ENCODE assay signal across 8 cellular contexts in the genomic region with DNA sequence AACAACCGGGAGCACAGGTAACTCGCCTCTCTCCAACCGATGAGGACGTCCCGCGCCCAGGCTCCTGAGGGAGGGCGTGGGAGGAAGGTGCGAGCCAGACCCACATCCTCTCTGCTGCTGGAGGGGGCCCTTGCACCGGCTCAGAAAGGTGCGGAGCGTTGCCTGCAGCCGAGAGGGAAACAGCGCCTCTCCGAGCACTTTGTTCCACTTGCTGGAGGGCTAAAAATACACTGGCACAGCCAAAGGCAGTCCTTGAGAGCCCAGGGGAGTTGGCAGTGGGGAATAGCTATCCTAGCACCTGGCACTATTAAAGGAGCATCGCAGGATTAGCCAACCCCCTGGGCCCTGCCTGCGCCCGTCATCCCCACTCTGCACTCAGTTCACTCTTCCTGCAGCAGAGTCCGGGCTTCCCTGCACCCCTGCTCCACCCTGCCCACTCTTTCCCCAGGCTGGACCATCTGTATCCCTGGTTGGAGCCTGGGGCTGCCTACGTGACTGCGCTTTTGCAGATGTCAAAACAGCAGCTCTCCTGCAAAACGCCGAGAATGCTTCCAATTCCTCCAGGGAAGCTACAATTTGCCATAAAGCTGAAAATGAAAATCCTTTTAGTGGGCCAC.
DNase-seq lines count a peak whose midpoint lies in the region; ATAC-seq and TF ChIP-seq lines count a peak whose summit lies in the region.

No MANE protein-coding gene starts in this region.

- 0 out of 2 replicates have a peak, but pooled peaks cover 4% of the 10 kb centered on the region for H4K20me1 ChIP-seq in Karpas-422 (ENCODE audit: insufficient read depth, low read depth, low read length)

- no peak for TF ChIP-seq CTCF in gastrocnemius medialis (IDR thresholded peaks at IDR 0.05 in 4 of 5, conservative IDR thresholded peaks at IDR 0.05 in 1 of 5)

- H3K36me3 ChIP-seq in gastrocnemius medialis (no peaks in the 10 kb centered on the region), Karpas-422 (ENCODE audit: insufficient read depth, low read length) (no peaks in the 10 kb centered on the region)

- intact Hi-C loops in gastrocnemius medialis (cut with DNase I; ENCODE audit: low total_unique reads) = loop anchor here (5.0 kb wide), 1 partner anchor 38 kb away; no protein-coding TSS in a partner anchor

- H3K36me3 Mint-ChIP-seq in activated CD8-positive, alpha-beta memory T cell treated with anti-CD3 and anti-CD28 coated beads, Interleukin-2, amount 10 ng/mL, durations not matched to agents 7 days and 5 days = no peaks in the 10 kb centered on the region
- no peaks in the 10 kb centered on the region for H3K36me3 Mint-ChIP-seq in central memory CD8-positive, alpha-beta T cell (ENCODE audit: insufficient read depth)

- TF ChIP-seq POLR2A in gastrocnemius medialis (IDR thresholded peaks at IDR 0.05) = no peak

- H3K9me2 ChIP-seq in Karpas-422 (replicated peaks; ENCODE audit: insufficient read depth, low read length) = no peaks in the 10 kb centered on the region

- H3K27ac ChIP-seq in gastrocnemius medialis = no peak overlapping the region
- no peak overlapping the region for H3K27ac ChIP-seq in Karpas-422 (ENCODE audit: low read length)

- H3K9me3 Mint-ChIP-seq in activated CD8-positive, alpha-beta memory T cell treated with anti-CD3 and anti-CD28 coated beads, Interleukin-2, amount 10 ng/mL, durations not matched to agents 7 days and 5 days (ENCODE audit: low read depth) = no peaks in the 10 kb centered on the region
- H3K9me3 Mint-ChIP-seq in central memory CD8-positive, alpha-beta T cell = no peaks in the 10 kb centered on the region

- peaks cover 46% of the 10 kb centered on the region for H3K4me1 Mint-ChIP-seq in activated CD8-positive, alpha-beta memory T cell treated with anti-CD3 and anti-CD28 coated beads, Interleukin-2, amount 10 ng/mL, durations not matched to agents 7 days and 5 days
- H3K4me1 Mint-ChIP-seq in central memory CD8-positive, alpha-beta T cell = peaks cover 33% of the 10 kb centered on the region

- H3K9ac ChIP-seq in Karpas-422 (ENCODE audit: low read length) = no peak overlapping the region

- peak; percentile 79 for DNase-seq in activated CD8-positive, alpha-beta memory T cell treated with anti-CD3 and anti-CD28 coated beads, Interleukin-2, amount 10 ng/mL, durations not matched to agents 7 days and 5 days
- no peak for DNase-seq in activated CD8-positive, alpha-beta memory T cell treated with anti-CD3 and anti-CD28 coated beads, Interleukin-2, amount 50 U/mL, for 48 hours
- peak; percentile 71 for DNase-seq in NCI-H1092 treated with DMSO at 0.1 percent for 48 hours (lab: John Stamatoyannopoulos, UW)
- peak in 1 of 2 donors; percentile 30 for DNase-seq in central memory CD8-positive, alpha-beta T cell (ENCODE audit: low spot score in 2 of 2)
- DNase-seq in gastrocnemius medialis = peak in 1 of 2 donors; percentile 56
- DNase-seq in AG20443 (ENCODE audit: low spot score) = no peak
- DNase-seq in globus pallidus (ENCODE audit: low spot score) = no peak
- DNase-seq in Karpas-422 = no peak

- no peaks in the 10 kb centered on the region for H3K27me3 ChIP-seq in gastrocnemius medialis
- H3K27me3 ChIP-seq in Karpas-422 (ENCODE audit: low read length) = no peaks in the 10 kb centered on the region

- no peak overlapping the region for H3K4me3 Mint-ChIP-seq in activated CD8-positive, alpha-beta memory T cell treated with anti-CD3 and anti-CD28 coated beads, Interleukin-2, amount 10 ng/mL, durations not matched to agents 7 days and 5 days
- peak overlapping the region; percentile 9 for H3K4me3 Mint-ChIP-seq in central memory CD8-positive, alpha-beta T cell

- in situ Hi-C loops in gastrocnemius medialis (cut with MboI; ENCODE audit: low sequenced_read_pairs in 4 of 4) = no loop called here

- ATAC-seq in activated CD8-positive, alpha-beta memory T cell treated with anti-CD3 and anti-CD28 coated beads, Interleukin-2, amount 10 ng/mL, durations not matched to agents 7 days and 5 days = peak; percentile 85
- peak; percentile 77 for ATAC-seq in central memory CD8-positive, alpha-beta T cell (replicated peaks; ENCODE audit: extremely low read depth, poor library complexity, severe bottlenecking)
- ATAC-seq in gastrocnemius medialis = peak; percentile 88 to 91

- peak overlapping the region; percentile 50 for H3K27ac Mint-ChIP-seq in activated CD8-positive, alpha-beta memory T cell treated with anti-CD3 and anti-CD28 coated beads, Interleukin-2, amount 10 ng/mL, durations not matched to agents 7 days and 5 days
- H3K27ac Mint-ChIP-seq in central memory CD8-positive, alpha-beta T cell (ENCODE audit: low read depth) = no peak overlapping the region

- no peaks in the 10 kb centered on the region for H3K79me2 ChIP-seq in Karpas-422 (ENCODE audit: low read length)

- H3K9me3 ChIP-seq in gastrocnemius medialis = no peaks in the 10 kb centered on the region
- H3K9me3 ChIP-seq in Karpas-422 (ENCODE audit: low read length) = no peaks in the 10 kb centered on the region

- H3K4me3 ChIP-seq in gastrocnemius medialis (no peak overlapping the region), Karpas-422 (ENCODE audit: low read length) (no peak overlapping the region)

- H3K27me3 Mint-ChIP-seq in activated CD8-positive, alpha-beta memory T cell treated with anti-CD3 and anti-CD28 coated beads, Interleukin-2, amount 10 ng/mL, durations not matched to agents 7 days and 5 days = peaks cover 27% of the 10 kb centered on the region
- H3K27me3 Mint-ChIP-seq in central memory CD8-positive, alpha-beta T cell = peaks cover 13% of the 10 kb centered on the region

- CTCF ChIA-PET in activated CD8-positive, alpha-beta memory T cell treated with anti-CD3 and anti-CD28 coated beads, Interleukin-2, amount 10 ng/mL, durations not matched to agents 7 days and 5 days (lab: Charles Lee) = interaction anchor here (0.9 to 5.7 kb wide), 5 partner anchors 10 to 181 kb away, joined by 4 to 37 read pairs (median 6); a partner anchor contains a TSS

- no peak overlapping the region for H2AFZ ChIP-seq in Karpas-422 (ENCODE audit: low read length)

- H3K4me2 ChIP-seq in Karpas-422 (ENCODE audit: low read depth, low read length, poor library complexity, severe bottlenecking) = no peak overlapping the region

- peaks cover 0 to 15% of the 10 kb centered on the region in 2 donors for H3K4me1 ChIP-seq in gastrocnemius medialis
- H3K4me1 ChIP-seq in Karpas-422 (ENCODE audit: low read length) = peaks cover 9% of the 10 kb centered on the region

Comparison
In these comparisons a context has a peak if more than half of its experiments do, and no peak if none do; other contexts are left out.
1. DNase-seq: peak in activated CD8-positive, alpha-beta memory T cell treated with anti-CD3 and anti-CD28 coated beads, Interleukin-2, amount 10 ng/mL, durations not matched to agents 7 days and 5 days (single experiment) and NCI-H1092 treated with DMSO at 0.1 percent for 48 hours (single experiment); none in activated CD8-positive, alpha-beta memory T cell treated with anti-CD3 and anti-CD28 coated beads, Interleukin-2, amount 50 U/mL, for 48 hours (single experiment), AG20443 (single experiment), globus pallidus (single experiment) and Karpas-422 (single experiment).
2. Peak in every context shown above with its lines, with median percentiles within 50 percentile points of each other: ATAC-seq.